27 cellular contexts compared by ENCODE assay signal in the genomic region with DNA sequence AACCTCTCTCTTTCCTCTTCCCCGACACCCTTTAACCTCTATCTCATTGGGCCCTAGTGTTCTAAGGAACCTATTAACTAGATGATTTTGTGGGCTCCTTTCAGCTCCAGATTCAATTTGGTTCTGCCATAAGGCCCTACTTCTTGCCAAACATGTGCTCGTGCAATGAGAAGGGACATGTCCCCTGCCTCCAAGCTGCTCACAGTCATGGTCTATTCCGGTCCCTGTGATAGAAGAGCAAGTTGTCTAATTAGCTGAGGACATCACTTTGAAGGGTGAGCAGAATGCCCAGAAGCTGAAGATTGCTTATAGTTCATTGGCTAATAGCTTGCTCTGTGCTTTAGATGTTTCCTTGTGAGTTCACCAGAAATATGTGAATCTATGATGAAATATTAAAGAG.
"Had no signal": no experiment of that assay in that cellular context is flagged by ENCODE, and none has a peak within 500 bp of the region (broad histone marks: within the 10 kb centered on the region; RNA-seq: fewer than 3 reads in every experiment).

No MANE protein-coding gene starts in this region.

- DNase-seq: activated CD4-positive, alpha-beta memory T cell treated with anti-CD3 and anti-CD28 coated beads for 36 hours; activated CD4-positive, alpha-beta T cell treated with anti-CD3 and anti-CD28 coated beads for 36 hours; activated CD4-positive, alpha-beta T cell treated with anti-CD3 and anti-CD28 coated beads, Interleukin-2, amount 10 ng/mL, durations not matched to agents 24 days and 14 days; activated CD4-positive, CD25-positive, alpha-beta regulatory T cell; activated CD4-positive, CD25-positive, alpha-beta regulatory T cell treated with anti-CD3 and anti-CD28 coated beads, Interleukin-2, amount 50 U/mL, for 72 hours; activated CD8-positive, alpha-beta memory T cell treated with anti-CD3 and anti-CD28 coated beads, Interleukin-2, amount 10 ng/mL, durations not matched to agents 7 days and 5 days; activated CD8-positive, alpha-beta memory T cell treated with anti-CD3 and anti-CD28 coated beads, Interleukin-2, amount 50 U/mL, for 4 hours; activated CD8-positive, alpha-beta T cell treated with anti-CD3 and anti-CD28 coated beads, Interleukin-2, amount 10 ng/mL, durations not matched to agents 7 days and 5 days; activated effector memory CD4-positive, alpha-beta T cell treated with anti-CD3 and anti-CD28 coated beads, Interleukin-2, amount 50 U/mL, for 16 hours; activated naive CD4-positive, alpha-beta T cell treated with anti-CD3 and anti-CD28 coated beads for 36 hours; activated naive CD8-positive, alpha-beta T cell treated with anti-CD3 and anti-CD28 coated beads for 36 hours; activated naive CD8-positive, alpha-beta T cell treated with anti-CD3 and anti-CD28 coated beads, Interleukin-2, amount 50 U/mL, for 24 hours; activated T-cell treated with anti-CD3 and anti-CD28 coated beads, Interleukin-2, amount 50 U/mL, for 1 hour; activated T-cell treated with anti-CD3 and anti-CD28 coated beads, Interleukin-2, amount 50 U/mL, for 48 hours; adrenal gland; amygdala; colonic mucosa; effector memory CD4-positive, alpha-beta T cell; endodermal cell; foreskin fibroblast; T-helper 1 cell; T-helper 17 cell; T1000 had no signal

- H3K9me3 ChIP-seq: adrenal gland, ascending aorta, breast epithelium, colonic mucosa had no signal

- H3K27ac ChIP-seq: adrenal gland, ascending aorta, cardiac muscle cell, colonic mucosa had no signal

- H3K36me3 ChIP-seq: adrenal gland, ascending aorta, breast epithelium, cardiac muscle cell, colonic mucosa had no signal

- ATAC-seq: activated CD4-positive, alpha-beta T cell treated with anti-CD3 and anti-CD28 coated beads for 36 hours; activated CD8-positive, alpha-beta memory T cell treated with anti-CD3 and anti-CD28 coated beads, Interleukin-2, amount 10 ng/mL, durations not matched to agents 7 days and 5 days; activated CD8-positive, alpha-beta T cell treated with anti-CD3 and anti-CD28 coated beads, Interleukin-2, amount 10 ng/mL, durations not matched to agents 7 days and 5 days; esophagus mucosa; T-helper 17 cell had no signal

- H3K4me3 ChIP-seq: adrenal gland, ascending aorta, breast epithelium, cardiac muscle cell, colonic mucosa had no signal

- H3K27me3 ChIP-seq: adrenal gland, ascending aorta, breast epithelium, colonic mucosa had no signal
